Comparison of ENCODE assay signal across 26 cellular contexts in genomic region chr21:15498455-15498854, GRCh38.
"Had no signal": no experiment of that assay in that cellular context is flagged by ENCODE, and none has a peak within 500 bp of the region (broad histone marks: within the 10 kb centered on the region; RNA-seq: fewer than 3 reads in every experiment).

No MANE protein-coding gene starts in this region.

- DNase-seq: activated CD8-positive, alpha-beta memory T cell treated with anti-CD3 and anti-CD28 coated beads, Interleukin-2, amount 50 U/mL, for 4 hours; activated effector memory CD4-positive, alpha-beta T cell treated with Interleukin-2 at 50 U/mL for 16 hours; activated naive CD4-positive, alpha-beta T cell treated with Interleukin-2 at 50 U/mL for 16 hours; activated T-cell treated with anti-CD3 and anti-CD28 coated beads, Interleukin-2, amount 50 U/mL, for 24 hours; amygdala; effector CD4-positive, alpha-beta T cell; islet precursor cell; left cardiac atrium; midbrain; naive thymus-derived CD4-positive, alpha-beta T cell; nucleus accumbens; pancreas; sigmoid colon; small intestine; stimulated activated CD4-positive, alpha-beta T cell treated with anti-CD3 and anti-CD28 coated beads, Interleukin-4, amount 100 ng/mL, for 24 hours; stimulated activated CD8-positive, alpha-beta memory T cell treated with anti-CD3 and anti-CD28 coated beads, Interleukin-4, amount 100 ng/mL, for 48 hours; stimulated activated naive CD4-positive, alpha-beta T cell; T-helper 17 cell; T1000; testis; trophoblast cell; WERI-Rb-1 had no signal

- ATAC-seq: gastroesophageal sphincter; left cardiac atrium; naive thymus-derived CD4-positive, alpha-beta T cell; pancreas; T-helper 17 cell had no signal

- H3K4me3 Mint-ChIP-seq: activated T-cell treated with anti-CD3 and anti-CD28 coated beads, Interleukin-2, amount 50 U/mL, for 24 hours; central memory CD8-positive, alpha-beta T cell; dendritic cell treated with granulocyte-macrophage colony-stimulating factor and Interleukin-4, amounts not matched to agents 40 ng/mL and 50 ng/mL, for 4 days; naive thymus-derived CD4-positive, alpha-beta T cell; neural crest cell; T-helper 17 cell had no signal

- H3K36me3 Mint-ChIP-seq: naive thymus-derived CD4-positive, alpha-beta T cell had no signal

- H3K4me1 Mint-ChIP-seq: central memory CD8-positive, alpha-beta T cell; neural crest cell; T-helper 17 cell had no signal

- H3K27ac Mint-ChIP-seq: activated T-cell treated with anti-CD3 and anti-CD28 coated beads, Interleukin-2, amount 50 U/mL, for 24 hours; dendritic cell treated with granulocyte-macrophage colony-stimulating factor and Interleukin-4, amounts not matched to agents 40 ng/mL and 50 ng/mL, for 4 days; naive thymus-derived CD4-positive, alpha-beta T cell; T-helper 17 cell had no signal

- H3K9me3 Mint-ChIP-seq: central memory CD8-positive, alpha-beta T cell; dendritic cell treated with granulocyte-macrophage colony-stimulating factor and Interleukin-4, amounts not matched to agents 40 ng/mL and 50 ng/mL, for 4 days; neural crest cell had no signal

- H3K27me3 Mint-ChIP-seq: activated T-cell treated with anti-CD3 and anti-CD28 coated beads, Interleukin-2, amount 50 U/mL, for 24 hours; central memory CD8-positive, alpha-beta T cell; dendritic cell treated with granulocyte-macrophage colony-stimulating factor and Interleukin-4, amounts not matched to agents 40 ng/mL and 50 ng/mL, for 4 days had no signal
